9 cellular contexts compared by ENCODE assay signal in the genomic region with DNA sequence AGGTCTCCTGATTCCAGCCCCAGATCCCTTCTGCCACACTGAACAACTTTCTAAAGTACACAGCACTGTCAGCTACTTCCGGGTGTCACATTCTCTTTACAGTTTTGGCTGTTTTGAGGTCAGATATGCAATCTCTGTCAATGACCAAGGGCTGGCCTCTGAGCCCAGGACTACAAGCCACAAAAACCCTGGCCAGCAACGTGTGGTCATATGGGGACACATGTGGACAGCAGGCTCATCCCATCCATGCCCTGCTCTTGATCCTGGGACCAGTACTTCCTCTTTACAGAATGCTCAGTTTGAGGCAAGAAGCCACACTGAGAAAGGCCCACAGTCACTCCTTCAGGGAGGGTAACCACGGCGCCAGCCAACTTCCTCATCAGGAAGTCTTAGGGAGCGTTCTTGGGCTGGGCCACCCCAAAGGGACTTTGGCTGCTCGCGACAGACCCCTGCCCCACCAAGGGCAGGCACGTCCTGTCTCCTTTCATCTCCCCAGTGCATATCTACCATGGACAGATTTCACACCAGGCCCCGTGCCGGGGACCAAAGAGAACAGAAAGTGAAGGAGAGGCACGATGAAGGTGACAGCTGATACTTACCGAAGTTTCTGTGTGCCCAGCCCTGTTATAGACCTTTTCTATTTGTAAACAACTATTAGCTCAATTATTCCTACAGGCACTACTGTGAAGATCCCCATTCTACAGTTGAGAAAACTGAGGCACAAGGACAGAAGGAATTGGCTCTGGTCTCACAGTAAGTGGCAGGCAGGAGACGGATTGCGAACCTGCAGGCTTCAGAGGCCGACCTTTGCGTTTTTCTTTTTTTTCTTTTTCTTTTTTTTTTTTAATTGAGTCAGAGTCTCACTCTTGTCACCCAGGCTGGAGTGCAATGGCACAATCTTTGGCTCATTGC. TPM values are rescaled to one million over a fixed set of nuclear protein-coding genes. Genes with fewer than 3 reads are reported as not detected.
DNase-seq lines count a peak whose midpoint lies in the region; ATAC-seq and TF ChIP-seq lines count a peak whose summit lies in the region.
"Had no signal": no experiment of that assay in that cellular context is flagged by ENCODE, and none has a peak within 500 bp of the region (broad histone marks: within the 10 kb centered on the region; RNA-seq: fewer than 3 reads in every experiment).

No MANE protein-coding gene starts in this region.

- H3K9me3 ChIP-seq in IMR-90 (ENCODE audit: control insufficient read depth, insufficient read depth, low read length) = no peaks in the 10 kb centered on the region
- H3K9me3 ChIP-seq in SJCRH30 (replicated peaks) = no peaks in the 10 kb centered on the region

- TF ChIP-seq RAD21 in IMR-90 (IDR thresholded peaks at IDR 0.05; ENCODE audit: low read length) = no peak

- H3K9me3 Mint-ChIP-seq in activated naive CD4-positive, alpha-beta T cell treated with anti-CD3 and anti-CD28 coated beads, Interleukin-2, amount 10 ng/mL, durations not matched to agents 7 days and 5 days = no peaks in the 10 kb centered on the region
- H3K9me3 Mint-ChIP-seq in endothelial cell (ENCODE audit: unreplicated experiment) = no peaks in the 10 kb centered on the region

- H3K23ac ChIP-seq in IMR-90 (ENCODE audit: low read depth, low read length) = no peak overlapping the region

- peak overlapping the region; percentile 51 for H3K4me3 Mint-ChIP-seq in activated naive CD4-positive, alpha-beta T cell treated with anti-CD3 and anti-CD28 coated beads, Interleukin-2, amount 10 ng/mL, durations not matched to agents 7 days and 5 days
- no peak overlapping the region for H3K4me3 Mint-ChIP-seq in endothelial cell (ENCODE audit: unreplicated experiment)

- no peak overlapping the region for H3K4me2 ChIP-seq in IMR-90 (ENCODE audit: low read depth, low read length)

- no peak overlapping the region for H3K18ac ChIP-seq in IMR-90 (ENCODE audit: low read depth, low read length)

- peaks cover 22 to 66% of the 10 kb centered on the region in 2 experiments for H3K79me1 ChIP-seq in IMR-90 (ENCODE audit: low read depth in 1 of 2, low read length in 2 of 2)

- peak overlapping the region; percentile 60; the same call in 1 of the 2 replicates for H3K4ac ChIP-seq in IMR-90 (ENCODE audit: low read depth, low read length)

- peaks cover 4% of the 10 kb centered on the region; the same call in 1 of the 2 replicates for H3K9me1 ChIP-seq in IMR-90 (ENCODE audit: insufficient read depth, low read length)

- WGBS in IMR-90 (ENCODE audit: extremely low coverage in 2 of 2, insufficient read length in 1 of 2), 2 experiments = 79% methylated on average over 6 of the region's 16 CpGs; no CpG with 5 or more reads in 1 of the 2 experiments

- H3K27ac ChIP-seq in IMR-90 (ENCODE audit: insufficient read depth, low read length) = no peak overlapping the region
- H3K27ac ChIP-seq in SJCRH30 = no peak overlapping the region

- no peak overlapping the region for H4K91ac ChIP-seq in IMR-90 (ENCODE audit: insufficient read depth, low read depth, low read length)

- no peaks in the 10 kb centered on the region for H3K27me3 Mint-ChIP-seq in activated naive CD4-positive, alpha-beta T cell treated with anti-CD3 and anti-CD28 coated beads, Interleukin-2, amount 10 ng/mL, durations not matched to agents 7 days and 5 days
- H3K27me3 Mint-ChIP-seq in endothelial cell (ENCODE audit: unreplicated experiment) = peaks cover 6% of the 10 kb centered on the region

- H3K4me3 ChIP-seq in IMR-90 (ENCODE audit: insufficient read depth, low read depth, low read length) (no peak overlapping the region), SJCRH30 (no peak overlapping the region)

- TF ChIP-seq POLR2A in IMR-90 (IDR thresholded peaks at IDR 0.05; ENCODE audit: low read depth, low read length) = no peak

- TF ChIP-seq CTCF in IMR-90 (conservative IDR thresholded peaks at IDR 0.05; ENCODE audit: low read depth, low read length) (no peak), endothelial cell (IDR thresholded peaks at IDR 0.05; ENCODE audit: unreplicated experiment) (no peak)

- no peak overlapping the region for H2BK20ac ChIP-seq in IMR-90 (ENCODE audit: low read depth, low read length)

- H2BK5ac ChIP-seq in IMR-90 (ENCODE audit: low read depth, low read length, poor library complexity, severe bottlenecking) = no peak overlapping the region

- no peak overlapping the region for H3K9ac ChIP-seq in IMR-90 (ENCODE audit: low read depth, low read length)

- no peak overlapping the region for H2BK120ac ChIP-seq in IMR-90 (ENCODE audit: low read depth, low read length)

- intact Hi-C loops in IMR-90 (cut with micrococcal nuclease) = no loop called here

- peaks cover 14% of the 10 kb centered on the region for H3K36me3 ChIP-seq in IMR-90 (ENCODE audit: control insufficient read depth, insufficient read depth, low read length)
- H3K36me3 ChIP-seq in SJCRH30 = peaks cover 5% of the 10 kb centered on the region

- H2AK9ac ChIP-seq in IMR-90 (replicated peaks; ENCODE audit: low read depth, low read length, poor library complexity) = peak overlapping the region; percentile 89

- no peak overlapping the region; the same call in 1 of the 2 replicates for H2AK5ac ChIP-seq in IMR-90 (ENCODE audit: low read depth, low read length)

- peak overlapping the region; percentile 36 for H2AFZ ChIP-seq in IMR-90 (replicated peaks; ENCODE audit: low read length, poor library complexity)

- peaks cover 7% of the 10 kb centered on the region; the same call in 1 of the 2 replicates for H4K20me1 ChIP-seq in IMR-90 (ENCODE audit: insufficient read depth, low read length)

- peaks cover 66% of the 10 kb centered on the region for H3K4me1 Mint-ChIP-seq in activated naive CD4-positive, alpha-beta T cell treated with anti-CD3 and anti-CD28 coated beads, Interleukin-2, amount 10 ng/mL, durations not matched to agents 7 days and 5 days
- peaks cover 22% of the 10 kb centered on the region for H3K4me1 Mint-ChIP-seq in endothelial cell (ENCODE audit: unreplicated experiment)

- peak; percentile 71 for DNase-seq in CMK (ENCODE audit: low read depth)
- DNase-seq in IMR-90 = peak; percentile 24
- peak; percentile 58 for DNase-seq in activated naive CD4-positive, alpha-beta T cell treated with anti-CD3 and anti-CD28 coated beads, Interleukin-2, amount 10 ng/mL, durations not matched to agents 7 days and 5 days
- peak; percentile 12 for DNase-seq in midbrain (lab: John Stamatoyannopoulos, UW)
- no peak for DNase-seq in SHP77 treated with DMSO at 0.1 percent for 48 hours (lab: John Stamatoyannopoulos, UW)
- DNase-seq in SJCRH30 = no peak
- DNase-seq in endothelial cell (ENCODE audit: low spot score) = no peak

- H4K5ac ChIP-seq in IMR-90 (ENCODE audit: low read depth, low read length) = no peak overlapping the region

- in situ Hi-C loops in IMR-90 (cut with MboI; ENCODE audit: low sequenced_read_pairs) = no loop called here

- no TSS peak for BruUV-seq in IMR-90 (replicated peaks; lab: Mats Ljungman, UMichigan)

- POLR2A ChIA-PET in IMR-90 (lab: Charles Lee; ENCODE audit: unreplicated experiment) = interaction anchor here (0.7 kb wide), 1 partner anchor 22 kb away, joined by 3 read pairs; no protein-coding TSS in a partner anchor

- H4K8ac ChIP-seq in IMR-90 (ENCODE audit: low read depth in 2 of 2, low read length in 2 of 2) = no peak overlapping the region

- ATAC-seq in GM21367 (IDR thresholded peaks at IDR 0.05; ENCODE audit: unreplicated experiment) = peak; percentile 58
- ATAC-seq in IMR-90 (ENCODE audit: low read depth) = no peak

- no peak overlapping the region for H3K56ac ChIP-seq in IMR-90 (ENCODE audit: extremely low read depth, insufficient read depth, low read length)

- peak overlapping the region; percentile 84 for H3K27ac Mint-ChIP-seq in activated naive CD4-positive, alpha-beta T cell treated with anti-CD3 and anti-CD28 coated beads, Interleukin-2, amount 10 ng/mL, durations not matched to agents 7 days and 5 days
- H3K27ac Mint-ChIP-seq in endothelial cell (ENCODE audit: unreplicated experiment) = no peak overlapping the region

- dilution Hi-C loops in IMR-90 (cut with HindIII; ENCODE audit: low sequenced_read_pairs, unreplicated experiment) = no loop called here

- CTCF ChIA-PET in IMR-90 (lab: Yijun Ruan, JAX) = no interaction called here
- CTCF ChIA-PET in activated naive CD4-positive, alpha-beta T cell treated with anti-CD3 and anti-CD28 coated beads, Interleukin-2, amount 10 ng/mL, durations not matched to agents 7 days and 5 days (lab: Charles Lee) = interaction anchor here (0.7 to 2.9 kb wide), 4 partner anchors 36 to 310 kb away, joined by 3 to 11 read pairs (median 4); a partner anchor contains a TSS

- H3K4me1 ChIP-seq in IMR-90 (ENCODE audit: control insufficient read depth, insufficient read depth, low read length) (peaks cover 10% of the 10 kb centered on the region), SJCRH30 (peaks cover 4% of the 10 kb centered on the region; the same call in 1 of the 2 replicates)

- H3K36me3 Mint-ChIP-seq in activated naive CD4-positive, alpha-beta T cell treated with anti-CD3 and anti-CD28 coated beads, Interleukin-2, amount 10 ng/mL, durations not matched to agents 7 days and 5 days = peaks cover 75% of the 10 kb centered on the region
- peaks cover 47% of the 10 kb centered on the region for H3K36me3 Mint-ChIP-seq in endothelial cell (ENCODE audit: low read depth, unreplicated experiment)

- peak overlapping the region; percentile 4 for H3K14ac ChIP-seq in IMR-90 (replicated peaks; ENCODE audit: low read depth, low read length)

- H3K27me3 ChIP-seq in IMR-90 (ENCODE audit: control insufficient read depth, insufficient read depth, low read length) = no peaks in the 10 kb centered on the region
- no peaks in the 10 kb centered on the region for H3K27me3 ChIP-seq in SJCRH30

- no peak overlapping the region for H2BK15ac ChIP-seq in IMR-90 (ENCODE audit: low read depth, low read length)

TF ChIP-seq in IMR-90, 13 proteins besides CTCF, POLR2A, EP300 and RAD21 (continues in another document):
- TF ChIP-seq, protein P1, sequence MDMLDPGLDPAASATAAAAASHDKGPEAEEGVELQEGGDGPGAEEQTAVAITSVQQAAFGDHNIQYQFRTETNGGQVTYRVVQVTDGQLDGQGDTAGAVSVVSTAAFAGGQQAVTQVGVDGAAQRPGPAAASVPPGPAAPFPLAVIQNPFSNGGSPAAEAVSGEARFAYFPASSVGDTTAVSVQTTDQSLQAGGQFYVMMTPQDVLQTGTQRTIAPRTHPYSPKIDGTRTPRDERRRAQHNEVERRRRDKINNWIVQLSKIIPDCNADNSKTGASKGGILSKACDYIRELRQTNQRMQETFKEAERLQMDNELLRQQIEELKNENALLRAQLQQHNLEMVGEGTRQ (IDR thresholded peaks at IDR 0.05; ENCODE audit: low read depth, low read length) = no peak
- TF ChIP-seq FOS (IDR thresholded peaks at IDR 0.05; ENCODE audit: low read depth, low read length) = no peak

RNA-seq across cellular contexts. Expression of a gene that starts 37.3 kb away (rescaled TPM):
- total RNA-seq in IMR-90 (2012; rRNA removed) = 15.4 and 16.4 TPM in 2 replicates
- 17.8 and 18.5 TPM in 2 replicates for polyA plus RNA-seq in IMR-90 (2012; rRNA removed)
- polyA plus RNA-seq in IMR-90 (2012; cell fraction: cytosol; rRNA removed) = 8.9 and 15.5 TPM in 2 replicates
- 49.7 and 83.4 TPM in 2 replicates for polyA plus RNA-seq in IMR-90 (2012; cell fraction: nucleus; rRNA removed; ENCODE audit: low replicate concordance)
- 14.5 and 15.7 TPM in 2 replicates for total RNA-seq in SJCRH30 (2014; rRNA removed; shearing (Covaris generic))
- 69.3 TPM for total RNA-seq in endothelial cell (ENCODE audit: unreplicated experiment)

RNA-seq across cellular contexts. Expression of a gene that starts 43.2 kb away (rescaled TPM):
- total RNA-seq in IMR-90 (2012; rRNA removed) (not detected in 2 replicates), endothelial cell (ENCODE audit: unreplicated experiment) (not detected)
- polyA plus RNA-seq in IMR-90 (2012; rRNA removed) = not detected in 2 replicates
- polyA plus RNA-seq in IMR-90 (2012; cell fraction: cytosol; rRNA removed) = not detected in 2 replicates
- polyA plus RNA-seq in IMR-90 (2012; cell fraction: nucleus; rRNA removed; ENCODE audit: low replicate concordance) = not detected in 2 replicates
- total RNA-seq in SJCRH30 (2014; rRNA removed; shearing (Covaris generic)) = not detected in 2 replicates
- total RNA-seq: pulmonary artery endothelial cell had no signal

Comparison
In these comparisons a context has a peak if more than half of its experiments do, and no peak if none do; other contexts are left out.
1. DNase-seq: peak in CMK (single experiment), IMR-90 (single experiment), activated naive CD4-positive, alpha-beta T cell treated with anti-CD3 and anti-CD28 coated beads, Interleukin-2, amount 10 ng/mL, durations not matched to agents 7 days and 5 days (single experiment) and midbrain (single experiment); none in SHP77 treated with DMSO at 0.1 percent for 48 hours (single experiment), SJCRH30 (0 of 2) and endothelial cell (single experiment).